Comparison of ENCODE assay signal across 9 cellular contexts in genomic region chr3:52535411-52536111, GRCh38. TPM values are rescaled to one million over a fixed set of nuclear protein-coding genes. Genes with fewer than 3 reads are reported as not detected.
DNase-seq lines count a peak whose midpoint lies in the region; ATAC-seq and TF ChIP-seq lines count a peak whose summit lies in the region.
"Had no signal": no experiment of that assay in that cellular context is flagged by ENCODE, and none has a peak within 500 bp of the region (broad histone marks: within the 10 kb centered on the region; RNA-seq: fewer than 3 reads in every experiment).

No MANE protein-coding gene starts in this region.

- no peaks in the 10 kb centered on the region for H3K9me3 ChIP-seq in ES-I3 (ENCODE audit: control insufficient read depth, insufficient read depth, low read length)
- no peaks in the 10 kb centered on the region for H3K9me3 ChIP-seq in PC-9 (ENCODE audit: insufficient read depth, low read depth)
- no peaks in the 10 kb centered on the region for H3K9me3 ChIP-seq in parathyroid adenoma (ENCODE audit: control insufficient read depth, low read length)

- no peak overlapping the region for H2AFZ ChIP-seq in PC-9
- H2AFZ ChIP-seq in parathyroid adenoma: peak overlapping the region; percentile 71

- ATAC-seq in GM18502 (IDR thresholded peaks at IDR 0.05; ENCODE audit: poor library complexity, unreplicated experiment): no peak
- no peak for ATAC-seq in HG02623 (IDR thresholded peaks at IDR 0.05; ENCODE audit: unreplicated experiment)
- ATAC-seq in GM21423 (IDR thresholded peaks at IDR 0.05; ENCODE audit: unreplicated experiment): no peak

- peaks cover 18% of the 10 kb centered on the region; the same call in 1 of the 2 replicates for H3F3A ChIP-seq in PC-9 (ENCODE audit: insufficient read depth, low read depth)

- H3K27me3 ChIP-seq in PC-9 (ENCODE audit: insufficient read depth, low read depth) (no peaks in the 10 kb centered on the region), parathyroid adenoma (ENCODE audit: control insufficient read depth, insufficient read depth, low read length) (no peaks in the 10 kb centered on the region)

- intact Hi-C loops in PC-9 (cut with micrococcal nuclease; ENCODE audit: unreplicated experiment): no loop called here

- peak overlapping the region; percentile 67 for H3K27ac Mint-ChIP-seq in endothelial cell (ENCODE audit: unreplicated experiment)

- H3K27me3 Mint-ChIP-seq in endothelial cell (ENCODE audit: unreplicated experiment): peaks cover 30% of the 10 kb centered on the region

- H3K4me2 ChIP-seq in PC-9 (peak overlapping the region; percentile 71), parathyroid adenoma (ENCODE audit: low read length) (peak overlapping the region; percentile 68)

- H4K20me1 ChIP-seq in PC-9 (ENCODE audit: insufficient read depth): peaks cover 5% of the 10 kb centered on the region; the same call in 1 of the 2 replicates

- POLR2A ChIA-PET in PC-9 (lab: Charles Lee; ENCODE audit: unreplicated experiment): interaction anchor here (0.5 to 1.0 kb wide), 13 partner anchors 9 to 319 kb away, joined by 3 to 30 read pairs (median 8); partner anchors contain the start of gene TNNC1

- no peaks in the 10 kb centered on the region for H3K9me3 Mint-ChIP-seq in endothelial cell (ENCODE audit: unreplicated experiment)

- CTCF ChIA-PET in PC-9 (lab: Charles Lee): no interaction called here

- BruUV-seq in PC-9 (replicated peaks; lab: Mats Ljungman, UMichigan): no TSS peak

- H3K9ac ChIP-seq in ES-I3 (ENCODE audit: low read depth, low read length) (peak overlapping the region; percentile 70; the same call in 1 of the 2 replicates), parathyroid adenoma (no peak overlapping the region)

- H3K4me1 ChIP-seq in ES-I3 (ENCODE audit: insufficient read depth, low read length): peaks cover 12% of the 10 kb centered on the region
- peaks cover 28% of the 10 kb centered on the region for H3K4me1 ChIP-seq in PC-9 (replicated peaks; ENCODE audit: insufficient read depth)
- peaks cover 26% of the 10 kb centered on the region for H3K4me1 ChIP-seq in parathyroid adenoma

- peaks cover 21% of the 10 kb centered on the region for H3K36me3 Mint-ChIP-seq in endothelial cell (ENCODE audit: low read depth, unreplicated experiment)

- H3K4me1 Mint-ChIP-seq in endothelial cell (ENCODE audit: unreplicated experiment): peaks cover 29% of the 10 kb centered on the region

- peak overlapping the region; percentile 46; the same call in 1 of the 2 replicates for H3K4me3 ChIP-seq in PC-9
- peak overlapping the region; percentile 82 for H3K4me3 ChIP-seq in parathyroid adenoma (ENCODE audit: low read depth, low read length)

- DNase-seq in PC-9 (no peak), endothelial cell (ENCODE audit: low spot score) (peak; percentile 4)
- DNase-seq in NK-92 treated with Interleukin-12 subunit alpha and Interleukin-12 subunit beta, amount 100 ng/mL, for 24 hours (lab: John Stamatoyannopoulos, UW): no peak

- H3K27ac ChIP-seq in PC-9 (no peak overlapping the region), parathyroid adenoma (no peak overlapping the region)

- H3K4me3 Mint-ChIP-seq in endothelial cell (ENCODE audit: unreplicated experiment): peak overlapping the region; percentile 88

- no peaks in the 10 kb centered on the region for H3K9me2 ChIP-seq in PC-9 (ENCODE audit: insufficient read depth)

- H3K36me3 ChIP-seq in ES-I3 (ENCODE audit: insufficient read depth, low read length): no peaks in the 10 kb centered on the region
- no peaks in the 10 kb centered on the region for H3K36me3 ChIP-seq in PC-9 (ENCODE audit: low read depth)
- no peaks in the 10 kb centered on the region for H3K36me3 ChIP-seq in parathyroid adenoma (ENCODE audit: control insufficient read depth, insufficient read depth, low read length)

- TF ChIP-seq CTCF in PC-9 (conservative IDR thresholded peaks at IDR 0.05) (no peak), endothelial cell (IDR thresholded peaks at IDR 0.05; ENCODE audit: unreplicated experiment) (no peak), parathyroid adenoma (IDR thresholded peaks at IDR 0.05) (no peak)

- H3K79me2 ChIP-seq in PC-9 (ENCODE audit: low read depth): peaks cover 43% of the 10 kb centered on the region
- H3K79me2 ChIP-seq in parathyroid adenoma: peaks cover 19% of the 10 kb centered on the region

RNA-seq across cellular contexts. Expression of gene UQCC5, which starts 0.8 kb away (rescaled TPM):
- total RNA-seq in PC-9 (2021) (13.3 and 16.5 TPM in 2 replicates), endothelial cell (ENCODE audit: unreplicated experiment) (13.3 TPM)

RNA-seq across cellular contexts. Expression of gene NT5DC2, which starts 1.9 kb away (rescaled TPM):
- total RNA-seq in PC-9 (2021): 172 and 215 TPM in 2 replicates
- 252 TPM for total RNA-seq in endothelial cell (ENCODE audit: unreplicated experiment)

RNA-seq across cellular contexts. Expression of gene STAB1, which starts 40.4 kb away (rescaled TPM):
- 0.04 TPM in 1 of 2 replicates, not detected in the other for total RNA-seq in PC-9 (2021)
- 866 TPM for total RNA-seq in endothelial cell (ENCODE audit: unreplicated experiment)
- total RNA-seq: activated CD8-positive, alpha-beta memory T cell treated with anti-CD3 and anti-CD28 coated beads for 36 hours had no signal

Comparison
In these comparisons a context has a peak if more than half of its experiments do, and no peak if none do; other contexts are left out.
1. RNA of gene STAB1, which starts 40.4 kb away (total RNA-seq): 866 TPM in endothelial cell (single experiment); 0.04 TPM in PC-9; every median in the first group is over 100 times any median in the second.